ENCODE assay signal across 8 cellular contexts in the genomic region with DNA sequence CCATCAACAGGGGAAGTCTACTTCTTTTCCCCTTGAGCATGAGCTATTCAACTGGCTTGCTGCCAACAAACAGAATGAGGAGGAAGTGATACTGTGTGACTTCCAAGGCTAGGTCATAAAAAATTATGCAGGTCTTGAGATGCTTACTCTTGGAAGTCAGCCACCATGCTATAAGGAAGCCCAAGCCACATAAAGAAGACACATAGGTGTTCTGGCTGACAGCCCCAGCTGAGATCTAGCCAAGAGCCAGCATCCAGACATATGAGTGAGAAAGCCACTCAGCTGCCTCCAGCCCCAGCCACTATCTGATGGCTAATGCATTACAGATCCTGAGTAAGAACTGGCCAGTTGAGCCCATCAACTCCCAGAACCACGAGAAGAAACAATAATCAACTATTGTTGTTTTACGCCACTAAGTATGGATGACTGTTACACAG. TPM values are rescaled to one million over a fixed set of nuclear protein-coding genes. Genes with fewer than 3 reads are reported as not detected.
A peak's percentile ranks its signal among the peaks of the same experiment; 100 is the strongest.
DNase-seq lines count a peak whose midpoint lies in the region; ATAC-seq and TF ChIP-seq lines count a peak whose summit lies in the region.

No MANE protein-coding gene starts in this region.

- H3K4me3 ChIP-seq in GM06990 (replicated peaks; ENCODE audit: low read depth, low read length) (no peak overlapping the region), PC-3 (ENCODE audit: low read length) (no peak overlapping the region), kidney epithelial cell (ENCODE audit: low read depth, low read length) (no peak overlapping the region)
- no peak overlapping the region for H3K4me3 ChIP-seq in effector memory CD4-positive, alpha-beta T cell (ENCODE audit: insufficient read depth, low read depth, low read length, poor library complexity, severe bottlenecking)

- H3K9ac ChIP-seq in PC-3 (ENCODE audit: low read length) = no peak overlapping the region

- H3F3A ChIP-seq in PC-3 (ENCODE audit: low read length, unreplicated experiment) = peaks cover 6% of the 10 kb centered on the region

- DNase-seq in GM06990 (ENCODE audit: extremely low read depth, insufficient read length) (peak; percentile 29), PC-3 (peak; percentile 88), kidney epithelial cell (ENCODE audit: low read depth) (peak; percentile 25), midbrain (lab: John Stamatoyannopoulos, UW) (no peak), NCI-H1694 (lab: John Stamatoyannopoulos, UW) (no peak)
- no peak for DNase-seq in effector memory CD4-positive, alpha-beta T cell

- H3K27me3 ChIP-seq in GM06990 (replicated peaks; ENCODE audit: control insufficient read depth, insufficient read depth, low read length) (no peaks in the 10 kb centered on the region), PC-3 (ENCODE audit: low read length) (no peaks in the 10 kb centered on the region), kidney epithelial cell (ENCODE audit: control insufficient read depth, insufficient read depth, low read length) (no peaks in the 10 kb centered on the region)
- H3K27me3 ChIP-seq in effector memory CD4-positive, alpha-beta T cell (replicated peaks; ENCODE audit: control insufficient read depth, insufficient read depth, low read length, poor library complexity, severe bottlenecking) = no peaks in the 10 kb centered on the region

- peak overlapping the region; percentile 20 for H3K27ac ChIP-seq in PC-3 (ENCODE audit: low read length)
- no peak overlapping the region for H3K27ac ChIP-seq in effector memory CD4-positive, alpha-beta T cell (ENCODE audit: insufficient read depth, low read length, poor library complexity, severe bottlenecking)

- intact Hi-C loops in PC-3 (cut with micrococcal nuclease) = no loop called here

- POLR2A ChIA-PET in PC-3 (lab: Charles Lee; ENCODE audit: unreplicated experiment) = no interaction called here

- peaks cover 4% of the 10 kb centered on the region for H3K4me1 ChIP-seq in PC-3 (ENCODE audit: insufficient read depth, low read length)
- no peaks in the 10 kb centered on the region for H3K4me1 ChIP-seq in effector memory CD4-positive, alpha-beta T cell (ENCODE audit: control insufficient read depth, insufficient read depth, low read length, poor library complexity, severe bottlenecking)

- no peaks in the 10 kb centered on the region for H3K79me2 ChIP-seq in PC-3 (ENCODE audit: low read length)

- no peak for TF ChIP-seq CTCF in GM06990 (IDR thresholded peaks at IDR 0.05; ENCODE audit: insufficient read depth, low read length, poor library complexity, severe bottlenecking)
- TF ChIP-seq CTCF in PC-3 (conservative IDR thresholded peaks at IDR 0.05; ENCODE audit: low read depth, low read length) = no peak
- no peak for TF ChIP-seq CTCF in kidney epithelial cell (IDR thresholded peaks at IDR 0.05; ENCODE audit: insufficient read depth, low read length, poor library complexity, severe bottlenecking)

- H4K20me1 ChIP-seq in PC-3 (ENCODE audit: low read length) = no peaks in the 10 kb centered on the region

- no peak overlapping the region for H2AFZ ChIP-seq in PC-3 (ENCODE audit: low read length)

- peak; percentile 49 for ATAC-seq in HG03039 (IDR thresholded peaks at IDR 0.05; ENCODE audit: unreplicated experiment)
- ATAC-seq in PC-3 = peak; percentile 76
- no peak for ATAC-seq in GM18519 (IDR thresholded peaks at IDR 0.05; ENCODE audit: low FRiP score, unreplicated experiment)

- H3K4me2 ChIP-seq in PC-3 (ENCODE audit: low read length) = no peak overlapping the region

- H3K36me3 ChIP-seq in GM06990 (ENCODE audit: control insufficient read depth, insufficient read depth, low read length) (no peaks in the 10 kb centered on the region; the same call in none of the 2 replicates), PC-3 (ENCODE audit: low read depth, low read length) (0 out of 2 replicates have a peak, but pooled peaks cover 8% of the 10 kb centered on the region), kidney epithelial cell (ENCODE audit: control insufficient read depth, insufficient read depth, low read length) (no peaks in the 10 kb centered on the region)
- H3K36me3 ChIP-seq in effector memory CD4-positive, alpha-beta T cell (ENCODE audit: control insufficient read depth, insufficient read depth, low read length) = peaks cover 6% of the 10 kb centered on the region

- no peaks in the 10 kb centered on the region for H3K9me2 ChIP-seq in PC-3 (replicated peaks; ENCODE audit: low read length)

- no peaks in the 10 kb centered on the region for H3K9me3 ChIP-seq in PC-3 (ENCODE audit: low read length)
- no peaks in the 10 kb centered on the region for H3K9me3 ChIP-seq in effector memory CD4-positive, alpha-beta T cell (ENCODE audit: control insufficient read depth, low read length)

- CTCF ChIA-PET in PC-3 (lab: Charles Lee) = interaction anchor here (0.6 kb wide), 1 partner anchor 9 kb away, joined by 4 read pairs; no protein-coding TSS in a partner anchor

- BruUV-seq in PC-3 (replicated peaks; lab: Mats Ljungman, UMichigan) = no TSS peak

RNA-seq across cellular contexts. Expression of a gene that starts 31.0 kb away (rescaled TPM):
- total RNA-seq in PC-3 (2014; rRNA removed) = 31.3 and 41.5 TPM in 2 replicates
- total RNA-seq in kidney epithelial cell = 27.9 and 34.5 TPM in 2 replicates

Comparison
In these comparisons a context has a peak if more than half of its experiments do, and no peak if none do; other contexts are left out.
1. DNase-seq: peak in GM06990 (single experiment), PC-3 (single experiment) and kidney epithelial cell (single experiment); none in midbrain (single experiment), NCI-H1694 (single experiment) and effector memory CD4-positive, alpha-beta T cell (0 of 3).